ENCODE assay signal across 9 cellular contexts in the genomic region with DNA sequence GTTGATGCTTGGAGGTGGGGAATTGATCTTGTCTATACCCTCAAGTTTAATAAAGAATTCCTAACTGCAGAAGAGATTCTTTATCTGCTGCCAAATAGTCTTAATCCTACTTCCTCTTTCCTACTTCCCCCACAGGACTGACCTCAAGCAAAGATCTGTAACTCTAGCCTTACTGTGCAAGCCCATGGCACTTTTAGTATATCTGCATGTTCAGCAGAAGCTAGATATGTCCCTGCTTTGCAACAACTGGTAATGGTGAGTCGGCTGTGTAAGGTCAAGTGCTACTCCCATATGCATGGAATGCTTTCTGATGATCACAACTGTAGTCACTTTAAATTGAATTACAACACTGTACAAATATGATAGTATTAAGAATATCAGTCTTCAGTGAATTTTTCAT. TPM values are rescaled to one million over a fixed set of nuclear protein-coding genes. Genes with fewer than 3 reads are reported as not detected.
DNase-seq lines count a peak whose midpoint lies in the region; ATAC-seq and TF ChIP-seq lines count a peak whose summit lies in the region.
"Had no signal": no experiment of that assay in that cellular context is flagged by ENCODE, and none has a peak within 500 bp of the region (broad histone marks: within the 10 kb centered on the region; RNA-seq: fewer than 3 reads in every experiment).

No MANE protein-coding gene starts in this region.

- no peak overlapping the region for H2BK12ac ChIP-seq in H9 (ENCODE audit: insufficient read length, low read depth, low read length)

- no peaks in the 10 kb centered on the region; a peak in 1 of 7 replicates for H3K36me3 Mint-ChIP-seq in H9 (ENCODE audit: insufficient read depth in 1 of 3, low read depth in 3 of 3)

- H3K36me3 ChIP-seq in smooth muscle cell (ENCODE audit: low read depth) = no peaks in the 10 kb centered on the region

- no peak overlapping the region for H4K8ac ChIP-seq in H9 (replicated peaks; ENCODE audit: insufficient read length, low read depth, low read length)

- H3K14ac ChIP-seq in H9 (ENCODE audit: insufficient read depth, low read length) = no peak overlapping the region

- H3K27me3 ChIP-seq in H9 (ENCODE audit: insufficient read depth, low read length) = no peaks in the 10 kb centered on the region
- no peaks in the 10 kb centered on the region for H3K27me3 ChIP-seq in smooth muscle cell (ENCODE audit: low read depth)

- H3K4me2 ChIP-seq in H9 (ENCODE audit: insufficient read depth, insufficient read length, low read length) = no peak overlapping the region
- no peak overlapping the region for H3K4me2 ChIP-seq in smooth muscle cell

- peaks cover 0 to 2% of the 10 kb centered on the region in 2 experiments; a peak in 1 of 4 replicates for H3K4me1 Mint-ChIP-seq in H9

- H3K9me3 ChIP-seq in H9 (ENCODE audit: control insufficient read depth, low read depth, low read length) (no peaks in the 10 kb centered on the region), smooth muscle cell (replicated peaks; ENCODE audit: low read depth) (no peaks in the 10 kb centered on the region)

- no peak overlapping the region for H3K4me3 ChIP-seq in smooth muscle cell

- no peak overlapping the region for H3K4ac ChIP-seq in H9 (ENCODE audit: low read depth, low read length)

- H3K79me2 ChIP-seq in H9 (ENCODE audit: insufficient read depth, low read length) (no peaks in the 10 kb centered on the region), smooth muscle cell (ENCODE audit: low read depth) (no peaks in the 10 kb centered on the region)

- no peak overlapping the region for H2AK5ac ChIP-seq in H9 (ENCODE audit: insufficient read length, low read length)

- no peak overlapping the region for H2BK5ac ChIP-seq in H9 (ENCODE audit: insufficient read length, low read length)

- H4K20me1 ChIP-seq in H9 (ENCODE audit: control insufficient read depth, insufficient read depth, insufficient read length) (no peaks in the 10 kb centered on the region), smooth muscle cell (ENCODE audit: low read depth) (no peaks in the 10 kb centered on the region)

- no peak overlapping the region for H4K91ac ChIP-seq in H9 (ENCODE audit: insufficient read length, low read depth, low read length)

- DNase-seq in NOMO-1 (lab: John Stamatoyannopoulos, UW; ENCODE audit: unreplicated experiment in 2 of 2) (peak; percentile 83 to 89), dedifferentiated amniotic fluid mesenchymal stem cell (ENCODE audit: extremely low spot score) (peak; percentile 40), sciatic nerve (ENCODE audit: low spot score) (no peak), H9 (no peak), smooth muscle cell (lab: John Stamatoyannopoulos, UW; ENCODE audit: unreplicated experiment) (no peak), NCI-H526 treated with DMSO at 0.1 percent for 48 hours (lab: John Stamatoyannopoulos, UW) (no peak)
- DNase-seq: central memory CD4-positive, alpha-beta T cell; T-helper 2 cell had no signal

- H3F3A ChIP-seq in smooth muscle cell (ENCODE audit: low read depth) = no peaks in the 10 kb centered on the region

- no peak overlapping the region for H3K18ac ChIP-seq in H9 (ENCODE audit: insufficient read length, low read depth, low read length)

- intact Hi-C loops in sciatic nerve (cut with DNase I) = no loop called here

- no peaks in the 10 kb centered on the region for H3K79me1 ChIP-seq in H9 (ENCODE audit: insufficient read depth, low read depth, low read length, poor library complexity, severe bottlenecking)

- WGBS in H9 (ENCODE audit: extremely low coverage, insufficient read length, low lambda C conversion rate) = no CpG with 5 or more reads among the region's 1 CpG
- 88% methylated on average over 1 of the region's 1 CpG for WGBS in smooth muscle cell (ENCODE audit: low lambda C conversion rate)

- TF ChIP-seq CTCF in H9 (conservative IDR thresholded peaks at IDR 0.05) (no peak), smooth muscle cell (IDR thresholded peaks at IDR 0.05; ENCODE audit: borderline replicate concordance, insufficient read depth, poor library complexity, severe bottlenecking) (no peak)

- no peaks in the 10 kb centered on the region for H3K23me2 ChIP-seq in H9 (ENCODE audit: insufficient read length, low read depth, low read length, poor library complexity, severe bottlenecking)

- no peak overlapping the region for H4K5ac ChIP-seq in H9 (ENCODE audit: insufficient read length, low read depth, low read length)

- H3T11ph ChIP-seq in H9 (ENCODE audit: low read length) = no peak overlapping the region

- H3K27ac ChIP-seq in H9 (ENCODE audit: insufficient read length, low read depth, low read length) = no peak overlapping the region
- H3K27ac ChIP-seq in smooth muscle cell (ENCODE audit: low read depth) = no peak overlapping the region

- no peak overlapping the region for H2BK120ac ChIP-seq in H9 (ENCODE audit: low read depth, low read length, poor library complexity, severe bottlenecking)

- ATAC-seq in GM18868 (IDR thresholded peaks at IDR 0.05; ENCODE audit: unreplicated experiment) = peak; percentile 60
- peak; percentile 74 for ATAC-seq in sciatic nerve

- H3K27me3 Mint-ChIP-seq in H9 (ENCODE audit: low read depth) = no peaks in the 10 kb centered on the region

- H2BK15ac ChIP-seq in H9 (ENCODE audit: low read depth, low read length) = no peak overlapping the region

- no peak overlapping the region for H3K23ac ChIP-seq in H9 (ENCODE audit: insufficient read length, low read depth, low read length)

- H3K27ac Mint-ChIP-seq in H9 = no peak overlapping the region

- H3K9me3 Mint-ChIP-seq in H9 = peaks cover 7% of the 10 kb centered on the region in 2 experiments; a peak in 4 of 5 replicates

- H3K4me3 Mint-ChIP-seq in H9 = no peak overlapping the region

- H2AFZ ChIP-seq in H9 (ENCODE audit: low read length) (no peak overlapping the region), smooth muscle cell (ENCODE audit: low read depth) (no peak overlapping the region)

- H3K56ac ChIP-seq in H9 (ENCODE audit: insufficient read length, low read depth, low read length) = no peak overlapping the region

- H3K4me1 ChIP-seq in H9 (ENCODE audit: insufficient read depth, low read length) = no peaks in the 10 kb centered on the region
- no peaks in the 10 kb centered on the region for H3K4me1 ChIP-seq in smooth muscle cell (ENCODE audit: low read depth)

- H3K9ac ChIP-seq in H9 (ENCODE audit: extremely low read depth, insufficient read length, low read length) = no peak overlapping the region
- H3K9ac ChIP-seq in smooth muscle cell (ENCODE audit: low read depth) = no peak overlapping the region

- H2BK20ac ChIP-seq in H9 (ENCODE audit: low read depth, low read length, poor library complexity, severe bottlenecking) = no peak overlapping the region

RNA-seq across cellular contexts. Expression of a gene that starts 26.3 kb away (rescaled TPM):
- total RNA-seq in sciatic nerve (65.8 TPM), H9 (2021) (65.0 and 65.4 TPM in 2 replicates), smooth muscle cell (57.5 and 61.3 TPM in 2 replicates)
- 18.3 and 19.4 TPM in 2 replicates for polyA plus RNA-seq in smooth muscle cell

RNA-seq across cellular contexts. Expression of a gene that starts 52.7 kb away (rescaled TPM):
- total RNA-seq in sciatic nerve = 8.9 TPM
- 35.0 and 36.4 TPM in 2 replicates for total RNA-seq in H9 (2021)
- total RNA-seq in smooth muscle cell = 40.0 and 40.6 TPM in 2 replicates
- 9.0 and 9.2 TPM in 2 replicates for polyA plus RNA-seq in smooth muscle cell

Comparison
In these comparisons a context has a peak if more than half of its experiments do, and no peak if none do; other contexts are left out.
1. DNase-seq: peak in NOMO-1 (2 of 2) and dedifferentiated amniotic fluid mesenchymal stem cell (single experiment); none in sciatic nerve (single experiment), H9 (single experiment), smooth muscle cell (single experiment) and NCI-H526 treated with DMSO at 0.1 percent for 48 hours (single experiment).